In the genomic region with DNA sequence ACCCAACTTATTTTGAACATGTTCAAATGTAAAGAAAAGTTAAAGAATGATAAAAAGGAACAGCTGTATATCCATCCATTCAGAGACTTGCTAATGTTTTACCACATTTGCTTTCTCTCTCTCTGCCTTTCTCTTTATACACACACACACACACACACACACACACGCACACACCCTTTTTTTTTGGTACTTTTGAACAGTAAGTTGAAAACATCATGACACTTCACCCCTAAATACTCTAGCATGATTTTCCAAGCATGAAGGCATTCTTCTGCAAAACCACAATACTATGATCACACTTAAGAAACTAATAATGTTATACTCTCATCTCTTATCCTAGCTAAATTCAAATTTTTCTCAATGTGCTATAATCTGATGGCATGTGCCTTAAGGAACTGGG, we compare ENCODE assay signal across 1 cellular context.
TF ChIP-seq lines count a peak whose summit lies in the region.

No MANE protein-coding gene starts in this region.

TF ChIP-seq in IMR-90, 13 proteins besides CTCF, POLR2A, EP300 and RAD21:
- TF ChIP-seq MAZ (IDR thresholded peaks at IDR 0.05; ENCODE audit: borderline replicate concordance, low read depth, low read length): no peak
- TF ChIP-seq BHLHE40 (IDR thresholded peaks at IDR 0.05; ENCODE audit: low read depth, low read length): no peak
- TF ChIP-seq, protein P1, sequence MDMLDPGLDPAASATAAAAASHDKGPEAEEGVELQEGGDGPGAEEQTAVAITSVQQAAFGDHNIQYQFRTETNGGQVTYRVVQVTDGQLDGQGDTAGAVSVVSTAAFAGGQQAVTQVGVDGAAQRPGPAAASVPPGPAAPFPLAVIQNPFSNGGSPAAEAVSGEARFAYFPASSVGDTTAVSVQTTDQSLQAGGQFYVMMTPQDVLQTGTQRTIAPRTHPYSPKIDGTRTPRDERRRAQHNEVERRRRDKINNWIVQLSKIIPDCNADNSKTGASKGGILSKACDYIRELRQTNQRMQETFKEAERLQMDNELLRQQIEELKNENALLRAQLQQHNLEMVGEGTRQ (IDR thresholded peaks at IDR 0.05; ENCODE audit: low read depth, low read length): no peak
- no peak for TF ChIP-seq MXI1 (IDR thresholded peaks at IDR 0.05; ENCODE audit: borderline replicate concordance, low read depth, low read length)
- TF ChIP-seq CHD1 (IDR thresholded peaks at IDR 0.05; ENCODE audit: low read depth, low read length): no peak
- TF ChIP-seq RCOR1 (IDR thresholded peaks at IDR 0.05; ENCODE audit: insufficient replicate concordance, low read length): no peak
- TF ChIP-seq CEBPB (IDR thresholded peaks at IDR 0.05; ENCODE audit: low read depth, low read length): no peak
- no peak for TF ChIP-seq RFX5 (IDR thresholded peaks at IDR 0.05; ENCODE audit: low read depth, low read length)
- TF ChIP-seq, protein P2, sequence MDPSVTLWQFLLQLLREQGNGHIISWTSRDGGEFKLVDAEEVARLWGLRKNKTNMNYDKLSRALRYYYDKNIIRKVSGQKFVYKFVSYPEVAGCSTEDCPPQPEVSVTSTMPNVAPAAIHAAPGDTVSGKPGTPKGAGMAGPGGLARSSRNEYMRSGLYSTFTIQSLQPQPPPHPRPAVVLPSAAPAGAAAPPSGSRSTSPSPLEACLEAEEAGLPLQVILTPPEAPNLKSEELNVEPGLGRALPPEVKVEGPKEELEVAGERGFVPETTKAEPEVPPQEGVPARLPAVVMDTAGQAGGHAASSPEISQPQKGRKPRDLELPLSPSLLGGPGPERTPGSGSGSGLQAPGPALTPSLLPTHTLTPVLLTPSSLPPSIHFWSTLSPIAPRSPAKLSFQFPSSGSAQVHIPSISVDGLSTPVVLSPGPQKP (IDR thresholded peaks at IDR 0.05; ENCODE audit: borderline replicate concordance, low read depth, low read length): no peak
- no peak for TF ChIP-seq NFE2L2 (IDR thresholded peaks at IDR 0.05; ENCODE audit: low read depth, low read length)
- TF ChIP-seq SMC3 (IDR thresholded peaks at IDR 0.05; ENCODE audit: low read depth, low read length): no peak
- no peak for TF ChIP-seq MAFK (IDR thresholded peaks at IDR 0.05; ENCODE audit: low read depth, low read length)
- no peak for TF ChIP-seq FOS (IDR thresholded peaks at IDR 0.05; ENCODE audit: low read depth, low read length)
